ENCODE assay signal across 20 cellular contexts in genomic region chr5:107170620-107171019, GRCh38.
A peak's percentile ranks its signal among the peaks of the same experiment; 100 is the strongest.
DNase-seq lines count a peak whose midpoint lies in the region; TF ChIP-seq lines count a peak whose summit lies in the region.
"Had no signal": no experiment of that assay in that cellular context is flagged by ENCODE, and none has a peak within 500 bp of the region (broad histone marks: within the 10 kb centered on the region; RNA-seq: fewer than 3 reads in every experiment).

No MANE protein-coding gene starts in this region.

- H3K36me3 ChIP-seq in stomach, result no peaks in the 10 kb centered on the region
- H3K36me3 ChIP-seq: BE2C had no signal

- peaks cover 0 to 20% (median 9%) of the 10 kb centered on the region in 4 donors for H3K9me3 ChIP-seq in stomach

- DNase-seq in DMS53 (lab: John Stamatoyannopoulos, UW) (peak; percentile 41), DMS53 treated with DMSO at 0.1 percent for 48 hours (lab: John Stamatoyannopoulos, UW; ENCODE audit: unreplicated experiment) (no peak), A172 (ENCODE audit: low spot score) (peak; percentile 10), OCI-M1 (lab: John Stamatoyannopoulos, UW) (peak; percentile 32), GM19238 (ENCODE audit: insufficient read length, low spot score) (no peak), stomach (no peak)
- DNase-seq: ACHN; AML-193; BE2C; CD4-positive, alpha-beta T cell; CD8-positive, alpha-beta memory T cell; DMS79; GDM1; GM23248; H7; HCEC 1CT; HFFc6 had no signal

- no peak for TF ChIP-seq EP300 in stomach (IDR thresholded peaks at IDR 0.05)

- no peak for TF ChIP-seq CTCF in stomach (IDR thresholded peaks at IDR 0.05)

- no peak overlapping the region for H3K4me3 ChIP-seq in stomach
- H3K4me3 ChIP-seq: A549; BLaER1 treated with 17β-estradiol and CSF1 and Interleukin-3, amounts not matched to agents 10 nM and 100 nM; GM23248 had no signal

- no peaks in the 10 kb centered on the region for H3K4me1 ChIP-seq in stomach
- H3K4me1 ChIP-seq: A549; BE2C; BLaER1 treated with 17β-estradiol and CSF1 and Interleukin-3, amounts not matched to agents 10 nM and 100 nM had no signal

- no peak overlapping the region for H3K27ac ChIP-seq in stomach
- H3K27ac ChIP-seq: 22Rv1; A549; BLaER1 treated with 17β-estradiol and CSF1 and Interleukin-3, amounts not matched to agents 10 nM and 100 nM; GM23248 had no signal

- H3K27me3 ChIP-seq in stomach, result no peaks in the 10 kb centered on the region
- H3K27me3 ChIP-seq: BE2C; BLaER1 treated with 17β-estradiol and CSF1 and Interleukin-3, amounts not matched to agents 10 nM and 100 nM had no signal

- 80 to 91% (median 90%) methylated on average over 3 of the region's 3 CpGs for WGBS in stomach, 5 donors

- intact Hi-C loops in stomach (cut with DNase I; ENCODE audit: low total_unique reads), result no loop called here

- TF ChIP-seq POLR2A in stomach (IDR thresholded peaks at IDR 0.05), result no peak

Comparison
In these comparisons a context has a peak if more than half of its experiments do, and no peak if none do; other contexts are left out.
1. DNase-seq: peak in DMS53 (single experiment), A172 (single experiment) and OCI-M1 (single experiment); none in DMS53 treated with DMSO at 0.1 percent for 48 hours (single experiment), GM19238 (single experiment) and stomach (single experiment).